In genomic region chr1:41503507-41504125, GRCh38 we compare ENCODE assay signal across 13 cellular contexts. TPM values are rescaled to one million over a fixed set of nuclear protein-coding genes. Genes with fewer than 3 reads are reported as not detected.
DNase-seq lines count a peak whose midpoint lies in the region; ATAC-seq and TF ChIP-seq lines count a peak whose summit lies in the region.
"Had no signal": no experiment of that assay in that cellular context is flagged by ENCODE, and none has a peak within 500 bp of the region (broad histone marks: within the 10 kb centered on the region; RNA-seq: fewer than 3 reads in every experiment).

No MANE protein-coding gene starts in this region.

- DNase-seq in A673 (ENCODE audit: low spot score) (peak; percentile 69), GM23248 (peak; percentile 49), SK-N-MC (ENCODE audit: low read depth, low spot score) (peak; percentile 26), fibroblast of pulmonary artery (ENCODE audit: low read depth) (no peak), transverse colon (no peak), posterior cingulate gyrus (no peak), GF-D8 (lab: John Stamatoyannopoulos, UW) (no peak)
- DNase-seq: activated CD4-positive, CD25-positive, alpha-beta regulatory T cell; activated T-cell treated with anti-CD3 and anti-CD28 coated beads, Interleukin-2, amount 50 U/mL, for 4 hours; naive thymus-derived CD8-positive, alpha-beta T cell had no signal

- in situ Hi-C loops in GM23248 (cut with MboI) (no loop called here), transverse colon (cut with MboI; ENCODE audit: low pct_ligation_motif_present in 1 of 4, low pct_unique_long_range_greater_than_20kb in 1 of 4, low sequenced_read_pairs in 3 of 4) (no loop called here)

- H3K27me3 ChIP-seq in A673 (replicated peaks; ENCODE audit: insufficient read depth, low read depth, low read length, poor library complexity) (no peaks in the 10 kb centered on the region), GM23248 (replicated peaks; ENCODE audit: insufficient read depth) (no peaks in the 10 kb centered on the region), transverse colon (no peaks in the 10 kb centered on the region)
- H3K27me3 ChIP-seq: body of pancreas had no signal

- no peak for TF ChIP-seq POLR2A in transverse colon (IDR thresholded peaks at IDR 0.05)

- no TSS peak for BruUV-seq in A673 (replicated peaks; lab: Mats Ljungman, UMichigan)

- TF ChIP-seq EP300 in transverse colon (IDR thresholded peaks at IDR 0.05; ENCODE audit: low read depth) = no peak

- TF ChIP-seq CTCF in A673 (conservative IDR thresholded peaks at IDR 0.05; ENCODE audit: low read depth, low read length) (peak; percentile 48; the same call in 1 of the 2 replicates), fibroblast of pulmonary artery (IDR thresholded peaks at IDR 0.05; ENCODE audit: low read length, missing control alignments) (peak; percentile 10), transverse colon (IDR thresholded peaks at IDR 0.05) (no peak)

- H3K9ac ChIP-seq in GM23248 (no peak overlapping the region), SK-N-MC (ENCODE audit: insufficient read length) (no peak overlapping the region)

- H3K9me3 ChIP-seq in A673 (ENCODE audit: low read depth, low read length, poor library complexity, severe bottlenecking) (no peaks in the 10 kb centered on the region), GM23248 (ENCODE audit: low read depth) (no peaks in the 10 kb centered on the region), SK-N-MC (ENCODE audit: low read depth, low read length) (no peaks in the 10 kb centered on the region), transverse colon (no peaks in the 10 kb centered on the region)
- H3K9me3 ChIP-seq: body of pancreas had no signal

- peak overlapping the region; percentile 3 for H3K27ac ChIP-seq in A673 (ENCODE audit: low read depth, low read length, poor library complexity, severe bottlenecking)
- no peak overlapping the region for H3K27ac ChIP-seq in GM23248
- H3K27ac ChIP-seq in SK-N-MC = peak overlapping the region; percentile 57
- H3K27ac ChIP-seq in transverse colon = no peak overlapping the region

- ATAC-seq in HG03045 (IDR thresholded peaks at IDR 0.05; ENCODE audit: unreplicated experiment) = no peak
- ATAC-seq: body of pancreas; naive thymus-derived CD8-positive, alpha-beta T cell had no signal

- H3K4me1 ChIP-seq in A673 (ENCODE audit: insufficient read depth, low read length, poor library complexity, severe bottlenecking) (peaks cover 17% of the 10 kb centered on the region), GM23248 (ENCODE audit: insufficient read depth) (peaks cover 6% of the 10 kb centered on the region; the same call in 1 of the 2 replicates), transverse colon (peaks cover 26 to 34% (median 32%) of the 10 kb centered on the region in 4 donors)

- H3K4me3 ChIP-seq in A673 (ENCODE audit: low read depth, low read length, poor library complexity, severe bottlenecking) = no peak overlapping the region
- H3K4me3 ChIP-seq in GM23248 = no peak overlapping the region
- peak overlapping the region; percentile 19; the same call in 1 of the 2 replicates for H3K4me3 ChIP-seq in SK-N-MC
- H3K4me3 ChIP-seq in fibroblast of pulmonary artery (replicated peaks; ENCODE audit: low read depth, low read length) = no peak overlapping the region
- H3K4me3 ChIP-seq in transverse colon = no peak overlapping the region
- H3K4me3 ChIP-seq: body of pancreas had no signal

- H3K79me2 ChIP-seq in GM23248 (ENCODE audit: insufficient read depth) = no peaks in the 10 kb centered on the region

- no peak overlapping the region for H2AFZ ChIP-seq in GM23248

- H3K36me3 ChIP-seq in A673 (ENCODE audit: insufficient read depth, low read length, poor library complexity, severe bottlenecking) = no peaks in the 10 kb centered on the region
- no peaks in the 10 kb centered on the region for H3K36me3 ChIP-seq in GM23248 (ENCODE audit: low read depth)
- no peaks in the 10 kb centered on the region for H3K36me3 ChIP-seq in SK-N-MC (ENCODE audit: insufficient read depth, low read length)
- no peaks in the 10 kb centered on the region for H3K36me3 ChIP-seq in transverse colon

- intact Hi-C loops in A673 (cut with micrococcal nuclease; ENCODE audit: unreplicated experiment) = no loop called here
- intact Hi-C loops in transverse colon (cut with DNase I; ENCODE audit: low total_unique reads) = no loop called here
- intact Hi-C loops in posterior cingulate gyrus (cut with DNase I) = no loop called here

- CTCF ChIA-PET in A673 (lab: Charles Lee) = no interaction called here

- H3F3A ChIP-seq in GM23248 (ENCODE audit: insufficient read depth) = peaks cover 11% of the 10 kb centered on the region; the same call in 1 of the 2 replicates

- no peak overlapping the region for H3K4me2 ChIP-seq in GM23248 (ENCODE audit: unreplicated experiment)

- WGBS in GM23248 (ENCODE audit: low coverage in 1 of 2, low lambda C conversion rate in 2 of 2, missing lambda C conversion rate in 2 of 2), 2 experiments = 41 to 44% methylated on average over 11 of the region's 11 CpGs
- 93 to 98% methylated on average over 10 to 11 of the region's 11 CpGs for WGBS in transverse colon (ENCODE audit: low coverage in 1 of 2), 2 donors

- POLR2A ChIA-PET in A673 (lab: Charles Lee; ENCODE audit: low non-redundant PET) = no interaction called here

- no peaks in the 10 kb centered on the region for H3K9me2 ChIP-seq in GM23248 (ENCODE audit: insufficient read depth)

- H4K20me1 ChIP-seq in GM23248 (ENCODE audit: insufficient read depth) = no peaks in the 10 kb centered on the region

RNA-seq across cellular contexts. Expression of gene EDN2, which starts 19.1 kb away (rescaled TPM):
- not detected in 2 replicates for total RNA-seq in A673 (2021)
- not detected in 2 replicates for total RNA-seq in GM23248 (2014; rRNA removed; shearing (Covaris generic))
- polyA plus RNA-seq in GM23248 (2016; fragmentation: Nextera tagmentation; extraction: Ambion mirVana) = not detected in 2 replicates
- 10 to 100 TPM in 2 of 4 donors, 1 to 10 TPM in 2; 3.8 to 15.7 (median 10.3) TPM for total RNA-seq in transverse colon
- total RNA-seq: activated T-cell treated with anti-CD3 and anti-CD28 coated beads, Interleukin-2, amount 50 U/mL, for 4 hours; naive thymus-derived CD8-positive, alpha-beta T cell had no signal
- polyA plus RNA-seq: CD14-positive monocyte; naive thymus-derived CD8-positive, alpha-beta T cell had no signal

Comparison
In these comparisons a context has a peak if more than half of its experiments do, and no peak if none do; other contexts are left out.
1. DNase-seq: peak in A673 (single experiment), GM23248 (single experiment) and SK-N-MC (single experiment); none in fibroblast of pulmonary artery (single experiment), transverse colon (single experiment), posterior cingulate gyrus (0 of 10) and GF-D8 (single experiment).
2. H3K27ac ChIP-seq: peak in A673 (single experiment) and SK-N-MC (single experiment); none in GM23248 (single experiment) and transverse colon (0 of 4).
3. CTCF ChIP-seq: peak in A673 (single experiment) and fibroblast of pulmonary artery (single experiment); none in transverse colon (0 of 5).